In genomic region chr10:67763499-67764011, GRCh38 we compare ENCODE assay signal across 8 cellular contexts.
A peak's percentile ranks its signal among the peaks of the same experiment; 100 is the strongest.
DNase-seq lines count a peak whose midpoint lies in the region; ATAC-seq and TF ChIP-seq lines count a peak whose summit lies in the region.

No MANE protein-coding gene starts in this region.

- DNase-seq in AG08395 (ENCODE audit: low spot score) (peak; percentile 57), NCI-H82 (lab: John Stamatoyannopoulos, UW) (peak; percentile 81), activated T-cell treated with anti-CD3 and anti-CD28 coated beads for 48 hours (ENCODE audit: low read depth) (peak; percentile 73), epithelial cell of proximal tubule (ENCODE audit: low read depth) (no peak), mucosa of gallbladder (ENCODE audit: low spot score) (peak; percentile 71)
- peak; percentile 66 for DNase-seq in stimulated activated CD8-positive, alpha-beta memory T cell treated with anti-CD3 and anti-CD28 coated beads, Interleukin-4, amount 100 ng/mL, for 24 hours (ENCODE audit: low read depth)

- peak overlapping the region; percentile 72 for H3K4me3 ChIP-seq in epithelial cell of proximal tubule (ENCODE audit: low read depth, low read length)

- ATAC-seq in GM19043 (IDR thresholded peaks at IDR 0.05; ENCODE audit: low read depth, unreplicated experiment) (peak; percentile 17), HG03439 (IDR thresholded peaks at IDR 0.05; ENCODE audit: unreplicated experiment) (peak; percentile 23)

- no peak for TF ChIP-seq CTCF in epithelial cell of proximal tubule (conservative IDR thresholded peaks at IDR 0.05; ENCODE audit: low read depth, low read length)
